ENCODE assay signal across 1 cellular context in genomic region chr14:73886449-73887115, GRCh38.
TF ChIP-seq lines count a peak whose summit lies in the region.

ZNF410 (plus strand) TSS chr14:73886859; CDS start chr14:73892176, 5,317 bp downstream.

TF ChIP-seq in HepG2, 621 proteins besides CTCF, POLR2A, EP300 and RAD21 (continued from another document and continues in another):
- peak; percentile 83; the same call in 1 of the 2 replicates for TF ChIP-seq ZFP91 (CRISPR knock-in tag; IDR thresholded peaks at IDR 0.05; ENCODE audit: borderline replicate concordance)
- TF ChIP-seq THRA (CRISPR knock-in tag; IDR thresholded peaks at IDR 0.05; ENCODE audit: borderline replicate concordance) = no peak; the same call in 1 of the 2 replicates
- TF ChIP-seq TEAD2 (CRISPR knock-in tag; IDR thresholded peaks at IDR 0.05) = no peak
- no peak for TF ChIP-seq ZNF17 (CRISPR knock-in tag; IDR thresholded peaks at IDR 0.05)
- peak; percentile 73; the same call in 1 of the 2 replicates for TF ChIP-seq ZNF788 (CRISPR knock-in tag; IDR thresholded peaks at IDR 0.05; ENCODE audit: borderline replicate concordance)
- TF ChIP-seq XBP1 (CRISPR knock-in tag; IDR thresholded peaks at IDR 0.05) = 0 out of 2 replicates have a peak, but pooled peaks have one; percentile 15
- peak; percentile 51; the same call in 1 of the 2 replicates for TF ChIP-seq MIER3 (CRISPR knock-in tag; IDR thresholded peaks at IDR 0.05; ENCODE audit: borderline replicate concordance)
- peak; percentile 81; the same call in 1 of the 2 replicates for TF ChIP-seq SMAD3 (CRISPR knock-in tag; IDR thresholded peaks at IDR 0.05)
- no peak for TF ChIP-seq RFX3 (CRISPR knock-in tag; IDR thresholded peaks at IDR 0.05)
- peak; percentile 46; the same call in 1 of the 2 replicates for TF ChIP-seq SAFB2 (CRISPR knock-in tag; IDR thresholded peaks at IDR 0.05; ENCODE audit: borderline replicate concordance, low read depth)
- peak; percentile 55; the same call in 1 of the 2 replicates for TF ChIP-seq ZNF761 (CRISPR knock-in tag; conservative IDR thresholded peaks at IDR 0.05)
- TF ChIP-seq GLMP (CRISPR knock-in tag; IDR thresholded peaks at IDR 0.05; ENCODE audit: borderline replicate concordance) = no peak
- no peak for TF ChIP-seq ZNF121 (CRISPR knock-in tag; IDR thresholded peaks at IDR 0.05)
- TF ChIP-seq ZNF430 (CRISPR knock-in tag; IDR thresholded peaks at IDR 0.05) = peak; percentile 92; the same call in 1 of the 2 replicates
- TF ChIP-seq SKIL (CRISPR knock-in tag; IDR thresholded peaks at IDR 0.05; ENCODE audit: borderline replicate concordance) = peak; percentile 53; the same call in 1 of the 2 replicates
- peak; percentile 94 for TF ChIP-seq KDM2A (CRISPR knock-in tag; IDR thresholded peaks at IDR 0.05; ENCODE audit: borderline replicate concordance, low read depth)
- TF ChIP-seq TBL1XR1 (IDR thresholded peaks at IDR 0.05; ENCODE audit: borderline replicate concordance, low read length, partially characterized antibody) = no peak
- TF ChIP-seq STAT5B (CRISPR knock-in tag; IDR thresholded peaks at IDR 0.05) = no peak
- peak; percentile 66 for TF ChIP-seq TEAD3 (CRISPR knock-in tag; optimal IDR thresholded peaks at IDR 0.05; ENCODE audit: borderline replicate concordance)
- peak; percentile 47; the same call in 1 of the 2 replicates for TF ChIP-seq MED13 (CRISPR knock-in tag; IDR thresholded peaks at IDR 0.05)
- TF ChIP-seq PRMT3 (CRISPR knock-in tag; IDR thresholded peaks at IDR 0.05; ENCODE audit: borderline replicate concordance, low read depth) = no peak
- TF ChIP-seq RFX5 (IDR thresholded peaks at IDR 0.05; ENCODE audit: low read depth, low read length) = no peak; the same call in 1 of the 2 replicates
- no peak; the same call in 1 of the 2 replicates for TF ChIP-seq IRF9 (CRISPR knock-in tag; IDR thresholded peaks at IDR 0.05; ENCODE audit: borderline replicate concordance)
- no peak for TF ChIP-seq EZH2 (conservative IDR thresholded peaks at IDR 0.05; ENCODE audit: low read depth, low read length)
- TF ChIP-seq ZNF329 (CRISPR knock-in tag; IDR thresholded peaks at IDR 0.05; ENCODE audit: low read depth) = peak; percentile 82; the same call in 1 of the 2 replicates
- no peak for TF ChIP-seq ZNF790 (CRISPR knock-in tag; IDR thresholded peaks at IDR 0.05; ENCODE audit: borderline replicate concordance)
- TF ChIP-seq PCBP2 (optimal IDR thresholded peaks at IDR 0.05; ENCODE audit: low read depth, low read length, poor library complexity, severe bottlenecking) = no peak
- peak; percentile 69; the same call in 1 of the 2 replicates for TF ChIP-seq ZNF816 (CRISPR knock-in tag; IDR thresholded peaks at IDR 0.05; ENCODE audit: borderline replicate concordance)
- no peak for TF ChIP-seq ZFP41 (CRISPR knock-in tag; IDR thresholded peaks at IDR 0.05; ENCODE audit: borderline replicate concordance)
- TF ChIP-seq NCOR1 (IDR thresholded peaks at IDR 0.05; ENCODE audit: borderline replicate concordance, low read length) = no peak
- TF ChIP-seq ZNF580 (CRISPR knock-in tag; IDR thresholded peaks at IDR 0.05; ENCODE audit: borderline replicate concordance, low read depth) = peak; percentile 62; the same call in 1 of the 2 replicates
- peak; percentile 55; the same call in 1 of the 2 replicates for TF ChIP-seq KLF11 (CRISPR knock-in tag; IDR thresholded peaks at IDR 0.05)
- no peak for TF ChIP-seq NFE2L1 (CRISPR knock-in tag; IDR thresholded peaks at IDR 0.05; ENCODE audit: borderline replicate concordance)
- TF ChIP-seq ZNF501 (CRISPR knock-in tag; IDR thresholded peaks at IDR 0.05) = peak; percentile 92
- no peak for TF ChIP-seq SMYD3 (CRISPR knock-in tag; IDR thresholded peaks at IDR 0.05)
- TF ChIP-seq TAF15 (IDR thresholded peaks at IDR 0.05; ENCODE audit: low read depth, low read length, poor library complexity, severe bottlenecking) = no peak
- TF ChIP-seq RORA (CRISPR knock-in tag; IDR thresholded peaks at IDR 0.05) = no peak
- no peak; the same call in 1 of the 2 replicates for TF ChIP-seq ZNF124 (CRISPR knock-in tag; IDR thresholded peaks at IDR 0.05)
- TF ChIP-seq ZNF670 (CRISPR knock-in tag; IDR thresholded peaks at IDR 0.05; ENCODE audit: borderline replicate concordance) = peak; percentile 87; the same call in 1 of the 2 replicates
- peak; percentile 61 for TF ChIP-seq MED8 (CRISPR knock-in tag; IDR thresholded peaks at IDR 0.05; ENCODE audit: insufficient replicate concordance)
- peak; percentile 78 for TF ChIP-seq HNRNPLL (IDR thresholded peaks at IDR 0.05; ENCODE audit: low read depth, low read length, poor library complexity, severe bottlenecking)
- peak; percentile 42; the same call in 1 of the 2 replicates for TF ChIP-seq ZNF292 (CRISPR knock-in tag; IDR thresholded peaks at IDR 0.05; ENCODE audit: borderline replicate concordance, low read depth)
- peak; percentile 86 for TF ChIP-seq DR1 (CRISPR knock-in tag; IDR thresholded peaks at IDR 0.05)
- peak; percentile 82; the same call in 1 of the 2 replicates for TF ChIP-seq MEF2D (CRISPR knock-in tag; IDR thresholded peaks at IDR 0.05)
- peak; percentile 96 for TF ChIP-seq ZSCAN21 (CRISPR knock-in tag; IDR thresholded peaks at IDR 0.05; ENCODE audit: borderline replicate concordance)
- TF ChIP-seq TOPORS (CRISPR knock-in tag; IDR thresholded peaks at IDR 0.05) = peak; percentile 31; the same call in 1 of the 2 replicates
- peak; percentile 51; the same call in 1 of the 2 replicates for TF ChIP-seq ZNF281 (CRISPR knock-in tag; IDR thresholded peaks at IDR 0.05; ENCODE audit: borderline replicate concordance)
- peak; percentile 51; the same call in 1 of the 2 replicates for TF ChIP-seq ZFAT (CRISPR knock-in tag; conservative IDR thresholded peaks at IDR 0.05)
- TF ChIP-seq ZNF704 (CRISPR knock-in tag; IDR thresholded peaks at IDR 0.05; ENCODE audit: borderline replicate concordance) = peak; percentile 74; the same call in 1 of the 2 replicates
- no peak for TF ChIP-seq ELK4 (CRISPR knock-in tag; IDR thresholded peaks at IDR 0.05; ENCODE audit: borderline replicate concordance)
- peak; percentile 59; the same call in 1 of the 2 replicates for TF ChIP-seq SNAPC2 (CRISPR knock-in tag; IDR thresholded peaks at IDR 0.05)
- peak; percentile 51; the same call in 1 of the 2 replicates for TF ChIP-seq ZNF770 (CRISPR knock-in tag; IDR thresholded peaks at IDR 0.05)
